Comparison of ENCODE assay signal across 24 cellular contexts in genomic region chr20:46701057-46701456, GRCh38. TPM values are rescaled to one million over a fixed set of nuclear protein-coding genes. Genes with fewer than 3 reads are reported as not detected.
"Had no signal": no experiment of that assay in that cellular context is flagged by ENCODE, and none has a peak within 500 bp of the region (broad histone marks: within the 10 kb centered on the region; RNA-seq: fewer than 3 reads in every experiment).

No MANE protein-coding gene starts in this region.

- H3K36me3 ChIP-seq: tibial nerve, upper lobe of right lung, vagina had no signal

- H3K27me3 ChIP-seq: hepatocyte, testis, vagina had no signal

- H3K4me3 Mint-ChIP-seq: endodermal cell; naive thymus-derived CD4-positive, alpha-beta T cell; nephron progenitor cell; stimulated activated naive B cell treated with anti-CD40 and anti-IgM and Interleukin-4, amounts not matched to agents 10 μg/mL and 1 μg/mL and 100 μg/mL, for 72 hours; stimulated activated naive CD8-positive, alpha-beta T cell treated with anti-CD3 and anti-CD28 coated beads, Interleukin-15, amount 100 ng/mL, for 72 hours had no signal

- H3K36me3 Mint-ChIP-seq: stimulated activated naive B cell treated with anti-CD40 and anti-IgM and Interleukin-4, amounts not matched to agents 10 μg/mL and 1 μg/mL and 100 μg/mL, for 72 hours had no signal

- H3K27ac ChIP-seq: hepatocyte, psoas muscle, testis, tibial nerve, upper lobe of right lung, vagina had no signal

- H3K4me3 ChIP-seq: hepatocyte, psoas muscle, testis, tibial nerve, upper lobe of right lung, vagina had no signal

- ATAC-seq: naive thymus-derived CD4-positive, alpha-beta T cell; psoas muscle; sciatic nerve; stimulated activated naive B cell treated with anti-CD40 and anti-IgM and Interleukin-4, amounts not matched to agents 10 μg/mL and 1 μg/mL and 100 μg/mL, for 72 hours; stimulated activated naive CD8-positive, alpha-beta T cell treated with anti-CD3 and anti-CD28 coated beads, Interleukin-15, amount 100 ng/mL, for 72 hours; upper lobe of right lung had no signal

- DNase-seq: dermis blood vessel endothelial cell; effector CD4-positive, alpha-beta T cell; endodermal cell; erythroblast; foreskin melanocyte; head of caudate nucleus; kidney glomerular epithelial cell; naive thymus-derived CD4-positive, alpha-beta T cell; nephron progenitor cell; psoas muscle; retina; stimulated activated CD4-positive, alpha-beta T cell treated with anti-CD3 and anti-CD28 coated beads, Interleukin-2, amount 100 ng/mL, for 24 hours; stimulated activated CD4-positive, alpha-beta T cell treated with anti-CD3 and anti-CD28 coated beads, Interleukin-4, amount 100 ng/mL, for 4 hours; stimulated activated naive B cell treated with anti-CD40 and anti-IgM and Interleukin-4, amounts not matched to agents 10 μg/mL and 1 μg/mL and 100 μg/mL, for 72 hours; stimulated activated naive CD8-positive, alpha-beta T cell treated with anti-CD3 and anti-CD28 coated beads, Interleukin-15, amount 100 ng/mL, for 72 hours; testis; upper lobe of right lung had no signal

- H3K27ac Mint-ChIP-seq: endodermal cell; nephron progenitor cell; stimulated activated naive CD8-positive, alpha-beta T cell treated with anti-CD3 and anti-CD28 coated beads, Interleukin-15, amount 100 ng/mL, for 72 hours had no signal

- H3K4me1 ChIP-seq: psoas muscle, testis had no signal

- H3K4me1 Mint-ChIP-seq: naive thymus-derived CD4-positive, alpha-beta T cell; stimulated activated naive B cell treated with anti-CD40 and anti-IgM and Interleukin-4, amounts not matched to agents 10 μg/mL and 1 μg/mL and 100 μg/mL, for 72 hours; stimulated activated naive CD8-positive, alpha-beta T cell treated with anti-CD3 and anti-CD28 coated beads, Interleukin-15, amount 100 ng/mL, for 72 hours had no signal

- H2AFZ ChIP-seq: hepatocyte had no signal

- H3K9me3 ChIP-seq: psoas muscle, testis, tibial nerve, upper lobe of right lung, vagina had no signal

- FAIRE-seq: endothelial cell of umbilical vein, islet of Langerhans had no signal

- H3K79me2 ChIP-seq: hepatocyte had no signal

- H3K4me2 ChIP-seq: hepatocyte had no signal

RNA-seq across cellular contexts. Expression of gene SLC2A10, which starts 8.4 kb away (rescaled TPM):
- polyA plus RNA-seq: naive thymus-derived CD4-positive, alpha-beta T cell had no signal

RNA-seq across cellular contexts. Expression of gene SLC13A3, which starts 49.8 kb away (rescaled TPM):
- total RNA-seq: dermis blood vessel endothelial cell, lung microvascular endothelial cell had no signal
- polyA plus RNA-seq: naive thymus-derived CD4-positive, alpha-beta T cell had no signal
